ENCODE assay signal across 8 cellular contexts in the genomic region with DNA sequence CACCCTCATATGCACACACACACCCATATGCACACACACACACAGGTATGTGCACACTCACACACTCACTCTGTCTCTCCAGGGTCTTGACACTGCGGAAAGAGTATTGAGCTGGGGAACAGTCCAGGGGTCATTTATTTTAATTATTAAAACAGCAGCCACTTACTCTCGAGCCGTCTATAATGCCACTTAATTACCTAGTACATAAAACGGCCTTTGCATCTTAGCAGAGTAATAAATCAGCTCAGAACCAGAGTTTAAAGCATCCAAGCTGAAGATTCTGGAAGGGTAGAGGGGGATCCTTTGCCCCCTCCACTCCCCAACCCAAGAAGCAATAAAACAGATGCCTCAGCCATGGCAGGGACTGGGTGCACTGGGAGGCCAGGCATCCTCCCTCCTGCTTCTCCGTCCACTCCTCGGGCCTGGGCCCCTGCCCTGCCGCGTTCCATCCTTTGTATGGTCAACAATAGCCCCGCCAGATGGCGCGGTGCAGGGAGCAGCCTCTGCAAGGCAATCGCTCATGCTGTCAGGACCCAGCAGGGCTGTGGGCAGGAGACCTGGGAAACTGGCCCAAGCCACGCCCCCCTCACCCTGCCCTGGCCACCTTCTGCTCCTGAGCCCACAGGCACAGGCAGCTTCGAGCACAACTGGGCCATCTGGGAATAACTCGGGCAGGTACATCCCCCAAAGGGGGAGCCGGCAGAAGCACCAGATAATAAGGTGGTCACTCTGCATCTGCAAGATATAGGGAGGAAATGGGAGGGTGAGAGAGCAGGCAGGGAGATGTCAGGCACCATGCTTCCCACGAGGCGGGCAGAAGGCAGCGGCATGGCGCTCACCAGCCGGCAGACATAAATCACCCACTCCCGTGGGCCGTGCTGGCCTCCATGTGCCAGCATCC. TPM values are rescaled to one million over a fixed set of nuclear protein-coding genes. Genes with fewer than 3 reads are reported as not detected.
DNase-seq lines count a peak whose midpoint lies in the region; ATAC-seq and TF ChIP-seq lines count a peak whose summit lies in the region.

No MANE protein-coding gene starts in this region.

- CTCF ChIA-PET in activated CD8-positive, alpha-beta T cell treated with anti-CD3 and anti-CD28 coated beads, Interleukin-2, amount 10 ng/mL, durations not matched to agents 7 days and 5 days (lab: Charles Lee) = no interaction called here

- no peak overlapping the region for H3K4me2 ChIP-seq in MM.1S (ENCODE audit: low read depth, low read length)
- H3K4me2 ChIP-seq in Karpas-422 (ENCODE audit: low read depth, low read length, poor library complexity, severe bottlenecking) = no peak overlapping the region

- no peaks in the 10 kb centered on the region for H3K36me3 Mint-ChIP-seq in activated CD8-positive, alpha-beta T cell treated with anti-CD3 and anti-CD28 coated beads, Interleukin-2, amount 10 ng/mL, durations not matched to agents 7 days and 5 days (ENCODE audit: low read depth)

- H3K27me3 Mint-ChIP-seq in activated CD8-positive, alpha-beta T cell treated with anti-CD3 and anti-CD28 coated beads, Interleukin-2, amount 10 ng/mL, durations not matched to agents 7 days and 5 days (ENCODE audit: low read depth) = no peaks in the 10 kb centered on the region

- no peak for ATAC-seq in HG03342 (IDR thresholded peaks at IDR 0.05; ENCODE audit: unreplicated experiment)
- no peak for ATAC-seq in activated CD8-positive, alpha-beta T cell treated with anti-CD3 and anti-CD28 coated beads, Interleukin-2, amount 10 ng/mL, durations not matched to agents 7 days and 5 days

- H3K4me1 ChIP-seq in SJSA1 (replicated peaks) (peaks cover 39% of the 10 kb centered on the region), MM.1S (ENCODE audit: low read length) (no peaks in the 10 kb centered on the region), Karpas-422 (ENCODE audit: low read length) (peaks cover 41% of the 10 kb centered on the region)

- no peaks in the 10 kb centered on the region for H3K9me3 Mint-ChIP-seq in activated CD8-positive, alpha-beta T cell treated with anti-CD3 and anti-CD28 coated beads, Interleukin-2, amount 10 ng/mL, durations not matched to agents 7 days and 5 days (ENCODE audit: insufficient read depth)

- H3K4me3 ChIP-seq in SJSA1 = no peak overlapping the region
- no peak overlapping the region for H3K4me3 ChIP-seq in MM.1S (ENCODE audit: low read length)
- H3K4me3 ChIP-seq in Karpas-422 (ENCODE audit: low read length) = no peak overlapping the region

- H3K27ac ChIP-seq in SJSA1 (no peak overlapping the region), MM.1S (ENCODE audit: low read length) (no peak overlapping the region), Karpas-422 (ENCODE audit: low read length) (no peak overlapping the region)

- H4K20me1 ChIP-seq in MM.1S (ENCODE audit: insufficient read depth, low read length) = no peaks in the 10 kb centered on the region
- H4K20me1 ChIP-seq in Karpas-422 (ENCODE audit: insufficient read depth, low read depth, low read length) = peaks cover 69% of the 10 kb centered on the region

- H3K27me3 ChIP-seq in SJSA1 (replicated peaks) (no peaks in the 10 kb centered on the region), MM.1S (replicated peaks; ENCODE audit: insufficient read depth, low read length) (no peaks in the 10 kb centered on the region), Karpas-422 (ENCODE audit: low read length) (no peaks in the 10 kb centered on the region)

- H3K79me2 ChIP-seq in MM.1S (ENCODE audit: low read length) (no peaks in the 10 kb centered on the region), Karpas-422 (ENCODE audit: low read length) (peaks cover 6% of the 10 kb centered on the region; the same call in 1 of the 2 replicates)

- no peaks in the 10 kb centered on the region for H3F3A ChIP-seq in MM.1S (ENCODE audit: insufficient read depth, low read length)

- no peak for TF ChIP-seq CTCF in MM.1S (IDR thresholded peaks at IDR 0.05; ENCODE audit: low read length)

- H3K9me3 ChIP-seq in SJSA1 (replicated peaks) (no peaks in the 10 kb centered on the region), MM.1S (replicated peaks; ENCODE audit: insufficient read depth, low read length) (no peaks in the 10 kb centered on the region), Karpas-422 (ENCODE audit: low read length) (no peaks in the 10 kb centered on the region)

- H3K9ac ChIP-seq in MM.1S (ENCODE audit: low read length) (no peak overlapping the region), Karpas-422 (ENCODE audit: low read length) (no peak overlapping the region)

- H3K4me1 Mint-ChIP-seq in activated CD8-positive, alpha-beta T cell treated with anti-CD3 and anti-CD28 coated beads, Interleukin-2, amount 10 ng/mL, durations not matched to agents 7 days and 5 days (ENCODE audit: low read depth) = no peaks in the 10 kb centered on the region

- intact Hi-C loops in head of caudate nucleus (cut with DNase I) = loop anchor here (5.0 kb wide), 1 partner anchor 39 kb away; a partner anchor contains a TSS
- intact Hi-C loops in posterior cingulate gyrus (cut with DNase I) = loop anchor here (2.0 kb wide), 1 partner anchor 66 kb away; no protein-coding TSS in a partner anchor

- POLR2A ChIA-PET in activated CD8-positive, alpha-beta T cell treated with anti-CD3 and anti-CD28 coated beads, Interleukin-2, amount 10 ng/mL, durations not matched to agents 7 days and 5 days (lab: Charles Lee) = interaction anchor here (0.8 kb wide), 1 partner anchor 38 kb away, joined by 3 read pairs; no protein-coding TSS in a partner anchor

- DNase-seq in HT-29 (ENCODE audit: low spot score) (peak; percentile 84), SJSA1 (ENCODE audit: low read depth in 1 of 2, low spot score in 2 of 2) (peak; percentile 54 to 85), head of caudate nucleus (peak; percentile 45 to 90 (median 78)), posterior cingulate gyrus (peak; percentile 64 to 96 (median 78)), MM.1S (no peak), Karpas-422 (no peak)
- DNase-seq in activated CD8-positive, alpha-beta T cell treated with anti-CD3 and anti-CD28 coated beads, Interleukin-2, amount 10 ng/mL, durations not matched to agents 7 days and 5 days = no peak

- H3K27ac Mint-ChIP-seq in activated CD8-positive, alpha-beta T cell treated with anti-CD3 and anti-CD28 coated beads, Interleukin-2, amount 10 ng/mL, durations not matched to agents 7 days and 5 days = no peak overlapping the region

- no peaks in the 10 kb centered on the region for H3K9me2 ChIP-seq in MM.1S (replicated peaks; ENCODE audit: insufficient read depth, low read length)
- H3K9me2 ChIP-seq in Karpas-422 (replicated peaks; ENCODE audit: insufficient read depth, low read length) = no peaks in the 10 kb centered on the region

- no peaks in the 10 kb centered on the region for H3K36me3 ChIP-seq in SJSA1
- H3K36me3 ChIP-seq in MM.1S (replicated peaks; ENCODE audit: insufficient read depth, low read length) = no peaks in the 10 kb centered on the region
- no peaks in the 10 kb centered on the region for H3K36me3 ChIP-seq in Karpas-422 (ENCODE audit: insufficient read depth, low read length)

- H2AFZ ChIP-seq in MM.1S (ENCODE audit: low read length) = no peak overlapping the region
- no peak overlapping the region for H2AFZ ChIP-seq in Karpas-422 (ENCODE audit: low read length)

- no peak overlapping the region for H3K4me3 Mint-ChIP-seq in activated CD8-positive, alpha-beta T cell treated with anti-CD3 and anti-CD28 coated beads, Interleukin-2, amount 10 ng/mL, durations not matched to agents 7 days and 5 days

RNA-seq across cellular contexts. Expression of a gene that starts 40.9 kb away (rescaled TPM):
- 23.8 and 30.7 TPM in 2 replicates for total RNA-seq in HT-29 (2014; rRNA removed; shearing (Covaris generic))
- 14.5 and 25.8 TPM in 2 replicates for total RNA-seq in SJSA1 (2014; rRNA removed; shearing (Covaris generic))
- 18.3 and 25.6 TPM in 2 replicates for total RNA-seq in Karpas-422 (2014; rRNA removed; shearing (Covaris generic); ENCODE audit: low replicate concordance)
- total RNA-seq in activated CD8-positive, alpha-beta T cell treated with anti-CD3 and anti-CD28 coated beads, Interleukin-2, amount 10 ng/mL, durations not matched to agents 7 days and 5 days = 1 to 10 TPM; 7.5 to 8.9 TPM

Comparison
In these comparisons a context has a peak if more than half of its experiments do, and no peak if none do; other contexts are left out.
1. DNase-seq: peak in HT-29 (single experiment), SJSA1 (2 of 2), head of caudate nucleus (42 of 42) and posterior cingulate gyrus (10 of 10); none in MM.1S (single experiment), Karpas-422 (single experiment) and activated CD8-positive, alpha-beta T cell treated with anti-CD3 and anti-CD28 coated beads, Interleukin-2, amount 10 ng/mL, durations not matched to agents 7 days and 5 days (single experiment).